ENCODE assay signal across 14 cellular contexts in the genomic region with DNA sequence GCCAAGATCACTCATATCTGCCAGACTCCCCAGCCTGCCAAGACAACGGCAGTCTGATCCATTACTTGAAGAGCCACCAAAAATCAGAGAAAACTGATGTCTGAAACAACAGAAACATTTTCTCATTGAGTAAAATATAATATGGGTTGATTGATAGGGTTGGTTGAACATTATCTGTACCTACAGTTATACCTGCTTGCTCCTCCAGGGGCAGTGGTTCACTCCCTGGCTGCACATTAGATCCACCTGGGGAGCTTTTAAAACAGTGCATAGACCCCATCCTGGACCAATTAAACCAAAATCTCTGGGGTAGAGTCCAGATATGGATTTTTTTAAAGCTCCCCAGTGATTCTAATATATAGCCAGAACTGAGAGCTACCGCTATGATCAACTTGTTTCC. TPM values are rescaled to one million over a fixed set of nuclear protein-coding genes. Genes with fewer than 3 reads are reported as not detected.
DNase-seq lines count a peak whose midpoint lies in the region; ATAC-seq, FAIRE-seq and TF ChIP-seq lines count a peak whose summit lies in the region.
"Had no signal": no experiment of that assay in that cellular context is flagged by ENCODE, and none has a peak within 500 bp of the region (broad histone marks: within the 10 kb centered on the region; RNA-seq: fewer than 3 reads in every experiment).

No MANE protein-coding gene starts in this region.

- H3K36me3 ChIP-seq in astrocyte (ENCODE audit: insufficient read depth, low read length): no peaks in the 10 kb centered on the region
- H3K36me3 ChIP-seq: ascending aorta, gastrocnemius medialis had no signal

- FAIRE-seq in astrocyte (lab: Jason Lieb, UNC) (no peak), HTR-8/SVneo (lab: Jason Lieb, UNC) (no peak)

- H3K4me1 ChIP-seq in astrocyte (ENCODE audit: insufficient read depth, low read length): peaks cover 6% of the 10 kb centered on the region

- peak; percentile 63 for ATAC-seq in HG02885 (IDR thresholded peaks at IDR 0.05; ENCODE audit: poor library complexity, unreplicated experiment)
- ATAC-seq in HG02763 (IDR thresholded peaks at IDR 0.05; ENCODE audit: unreplicated experiment): no peak
- no peak for ATAC-seq in HG03097 (IDR thresholded peaks at IDR 0.05; ENCODE audit: low FRiP score, unreplicated experiment)
- ATAC-seq: gastrocnemius medialis; stimulated activated naive CD8-positive, alpha-beta T cell treated with anti-CD3 and anti-CD28 coated beads, Interleukin-15, Interleukin-2, amounts not matched to agents 100 U/mL and 50 U/mL, for 24 hours had no signal

- H3K9ac ChIP-seq in astrocyte (ENCODE audit: low read length): no peak overlapping the region

- H3K9me3 Mint-ChIP-seq in astrocyte (ENCODE audit: unreplicated experiment) (no peaks in the 10 kb centered on the region), nephron progenitor cell (peaks cover 15% of the 10 kb centered on the region)

- peaks cover 9% of the 10 kb centered on the region for H3K4me1 Mint-ChIP-seq in astrocyte (ENCODE audit: low read depth, unreplicated experiment)
- peaks cover 48% of the 10 kb centered on the region for H3K4me1 Mint-ChIP-seq in nephron progenitor cell

- TF ChIP-seq CTCF in GM12864 (IDR thresholded peaks at IDR 0.05; ENCODE audit: low read depth, low read length, missing control alignments) (peak; percentile 48), astrocyte (IDR thresholded peaks at IDR 0.05; ENCODE audit: insufficient read depth, low read depth, low read length) (peak; percentile 29), nephron progenitor cell (IDR thresholded peaks at IDR 0.05) (peak; percentile 34)

- no peak overlapping the region for H3K27ac Mint-ChIP-seq in astrocyte (ENCODE audit: unreplicated experiment)
- H3K27ac Mint-ChIP-seq in nephron progenitor cell: no peak overlapping the region

- no peaks in the 10 kb centered on the region for H3K79me2 ChIP-seq in astrocyte (ENCODE audit: insufficient read depth, low read length)

- no peaks in the 10 kb centered on the region for H3K36me3 Mint-ChIP-seq in astrocyte (ENCODE audit: low read depth, unreplicated experiment)
- H3K36me3 Mint-ChIP-seq in nephron progenitor cell (ENCODE audit: low read depth): peaks cover 7% of the 10 kb centered on the region

- DNase-seq in GM12864 (ENCODE audit: low read depth) (no peak), astrocyte (ENCODE audit: low read depth) (no peak), nephron progenitor cell (no peak), occipital lobe (lab: John Stamatoyannopoulos, UW) (no peak), HTR-8/SVneo (ENCODE audit: insufficient read length, low spot score) (no peak)
- DNase-seq: gastrocnemius medialis; NCI-H1417; Right ventricle myocardium superior; stimulated activated naive CD8-positive, alpha-beta T cell treated with anti-CD3 and anti-CD28 coated beads, Interleukin-15, Interleukin-2, amounts not matched to agents 100 U/mL and 50 U/mL, for 24 hours had no signal

- no peaks in the 10 kb centered on the region for H4K20me1 ChIP-seq in astrocyte (ENCODE audit: insufficient read depth, low read length)

- no peak overlapping the region for H3K27ac ChIP-seq in astrocyte (ENCODE audit: low read depth, low read length)
- H3K27ac ChIP-seq: ascending aorta, gastrocnemius medialis had no signal

- H3K4me2 ChIP-seq in astrocyte (ENCODE audit: low read length): no peak overlapping the region

- H3K4me3 Mint-ChIP-seq in astrocyte (ENCODE audit: unreplicated experiment) (no peak overlapping the region), nephron progenitor cell (no peak overlapping the region)

- no peaks in the 10 kb centered on the region for H3K9me3 ChIP-seq in astrocyte (ENCODE audit: insufficient read depth, low read depth, low read length)
- H3K9me3 ChIP-seq: ascending aorta, gastrocnemius medialis had no signal

- peaks cover 3% of the 10 kb centered on the region for H3K27me3 Mint-ChIP-seq in astrocyte (ENCODE audit: low read depth, unreplicated experiment)
- no peaks in the 10 kb centered on the region for H3K27me3 Mint-ChIP-seq in nephron progenitor cell (ENCODE audit: low read depth, poor library complexity)

- H3K4me3 ChIP-seq in GM12864 (ENCODE audit: low read depth, low read length) (no peak overlapping the region), astrocyte (ENCODE audit: insufficient read depth, low read depth, low read length) (no peak overlapping the region)
- H3K4me3 ChIP-seq: ascending aorta, gastrocnemius medialis had no signal

- H2AFZ ChIP-seq in astrocyte (ENCODE audit: low read depth, low read length): no peak overlapping the region

- H3K27me3 ChIP-seq in astrocyte (ENCODE audit: insufficient read depth, low read length): no peaks in the 10 kb centered on the region
- H3K27me3 ChIP-seq: ascending aorta, gastrocnemius medialis had no signal

RNA-seq across cellular contexts. Expression of gene SLC14A2, which starts 43.6 kb away (rescaled TPM):
- not detected in 2 replicates for total RNA-seq in astrocyte
- total RNA-seq in occipital lobe: 0.16 TPM
- total RNA-seq: ascending aorta, mononuclear cell, Right ventricle myocardium superior had no signal
